Comparison of ENCODE assay signal across 1 cellular context in genomic region chr19:15475169-15475568, GRCh38.
TF ChIP-seq lines count a peak whose summit lies in the region.

No MANE protein-coding gene starts in this region.

TF ChIP-seq in SK-N-SH, 30 proteins besides CTCF, POLR2A, EP300 and RAD21 (continued from another document):
- no peak for TF ChIP-seq FOSL2 (IDR thresholded peaks at IDR 0.05; ENCODE audit: borderline replicate concordance, low read depth)
- TF ChIP-seq MEF2A (IDR thresholded peaks at IDR 0.05; ENCODE audit: borderline replicate concordance, low read depth): no peak
- no peak for TF ChIP-seq JUND (IDR thresholded peaks at IDR 0.05)
- TF ChIP-seq YY1 (IDR thresholded peaks at IDR 0.05; ENCODE audit: low read depth): no peak
- TF ChIP-seq PBX3 (IDR thresholded peaks at IDR 0.05): no peak
- no peak for TF ChIP-seq NFIC (IDR thresholded peaks at IDR 0.05; ENCODE audit: borderline replicate concordance)
- no peak for TF ChIP-seq REST (IDR thresholded peaks at IDR 0.05; ENCODE audit: low read depth, low read length)
- no peak for TF ChIP-seq GABPA (IDR thresholded peaks at IDR 0.05; ENCODE audit: low read depth)
- TF ChIP-seq ELF1 (IDR thresholded peaks at IDR 0.05): no peak
- TF ChIP-seq SMC3 (IDR thresholded peaks at IDR 0.05; ENCODE audit: low read depth, low read length): no peak
- no peak for TF ChIP-seq POLR2AphosphoS5 (IDR thresholded peaks at IDR 0.05; ENCODE audit: low read depth, low read length)
- no peak for TF ChIP-seq MAX (IDR thresholded peaks at IDR 0.05; ENCODE audit: low read depth)
- TF ChIP-seq RFX5 (IDR thresholded peaks at IDR 0.05; ENCODE audit: low read length): no peak
- TF ChIP-seq NRF1 (IDR thresholded peaks at IDR 0.05; ENCODE audit: low read depth, low read length): no peak
- TF ChIP-seq RCOR1 (IDR thresholded peaks at IDR 0.05; ENCODE audit: low read length): no peak
- no peak for TF ChIP-seq FOXM1 (IDR thresholded peaks at IDR 0.05; ENCODE audit: low read depth)
